Comparison of ENCODE assay signal across 13 cellular contexts in the genomic region with DNA sequence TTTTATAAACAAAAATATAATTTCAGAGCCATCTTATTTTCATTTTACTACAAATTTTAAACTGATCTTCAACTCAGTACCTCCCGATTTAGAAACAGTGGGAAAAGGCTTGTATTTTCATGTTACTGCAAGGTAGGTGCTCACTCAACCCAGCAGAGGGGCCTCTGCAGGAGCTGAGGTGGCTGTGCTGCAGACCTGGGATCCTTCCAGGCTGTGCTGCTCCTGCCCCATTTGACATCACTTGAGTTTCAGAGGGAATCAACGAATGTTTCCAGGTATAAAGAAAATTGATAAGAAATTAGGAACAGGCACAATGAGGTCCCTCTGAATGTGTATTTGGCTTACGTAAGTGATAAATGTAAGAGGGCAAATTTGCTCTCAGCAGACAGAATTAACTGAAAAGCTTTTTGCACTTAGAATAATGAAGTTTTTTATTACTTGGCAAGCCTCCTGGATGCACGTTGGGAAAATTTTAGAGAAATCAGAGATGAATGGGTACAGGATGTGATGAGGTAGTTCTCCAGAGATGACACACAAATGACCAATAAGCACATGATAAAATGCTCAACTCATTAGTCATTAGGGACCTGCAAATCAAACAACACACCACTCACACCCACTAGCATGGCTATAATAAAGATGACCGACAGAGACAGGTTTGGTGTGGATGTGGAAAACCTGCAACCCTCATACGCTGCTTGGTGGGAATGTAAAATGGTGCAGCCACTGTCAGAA.
DNase-seq lines count a peak whose midpoint lies in the region; ATAC-seq and TF ChIP-seq lines count a peak whose summit lies in the region.
"Had no signal": no experiment of that assay in that cellular context is flagged by ENCODE, and none has a peak within 500 bp of the region (broad histone marks: within the 10 kb centered on the region; RNA-seq: fewer than 3 reads in every experiment).

No MANE protein-coding gene starts in this region.

- CTCF ChIA-PET in activated CD4-positive, alpha-beta T cell treated with anti-CD3 and anti-CD28 coated beads for 36 hours (lab: Charles Lee) = interaction anchor here (1.0 kb wide), 1 partner anchor 9 kb away, joined by 7 read pairs; no protein-coding TSS in a partner anchor

- POLR2A ChIA-PET in activated CD4-positive, alpha-beta T cell treated with anti-CD3 and anti-CD28 coated beads for 36 hours (lab: Charles Lee) = no interaction called here

- TF ChIP-seq CTCF in fibroblast of pulmonary artery (IDR thresholded peaks at IDR 0.05; ENCODE audit: low read length, missing control alignments) = no peak

- ATAC-seq in activated CD4-positive, alpha-beta T cell treated with anti-CD3 and anti-CD28 coated beads for 36 hours = peak; percentile 26
- ATAC-seq in SK-N-SH treated with all-trans-retinoic acid at 6 μM for 48 hours (peak; percentile 70), HG02642 (IDR thresholded peaks at IDR 0.05; ENCODE audit: poor library complexity, unreplicated experiment) (no peak), HG03039 (IDR thresholded peaks at IDR 0.05; ENCODE audit: unreplicated experiment) (no peak), GM19463 (IDR thresholded peaks at IDR 0.05; ENCODE audit: unreplicated experiment) (no peak)
- ATAC-seq: activated T-cell treated with anti-CD3 and anti-CD28 coated beads, Interleukin-2, amount 50 U/mL, for 4 hours; stimulated activated memory B cell treated with anti-CD40 and anti-IgM and Interleukin-4, amounts not matched to agents 10 μg/mL and 1 μg/mL and 100 μg/mL, for 72 hours had no signal

- no peaks in the 10 kb centered on the region for H3K9me3 Mint-ChIP-seq in activated CD4-positive, alpha-beta T cell treated with anti-CD3 and anti-CD28 coated beads for 36 hours (ENCODE audit: low read depth)
- H3K9me3 Mint-ChIP-seq: activated T-cell treated with anti-CD3 and anti-CD28 coated beads, Interleukin-2, amount 50 U/mL, for 4 hours; stimulated activated memory B cell treated with anti-CD40 and anti-IgM and Interleukin-4, amounts not matched to agents 10 μg/mL and 1 μg/mL and 100 μg/mL, for 72 hours had no signal

- H3K4me3 Mint-ChIP-seq in activated CD4-positive, alpha-beta T cell treated with anti-CD3 and anti-CD28 coated beads for 36 hours = no peak overlapping the region
- H3K4me3 Mint-ChIP-seq: activated T-cell treated with anti-CD3 and anti-CD28 coated beads, Interleukin-2, amount 50 U/mL, for 4 hours; stimulated activated memory B cell treated with anti-CD40 and anti-IgM and Interleukin-4, amounts not matched to agents 10 μg/mL and 1 μg/mL and 100 μg/mL, for 72 hours had no signal

- DNase-seq in activated CD4-positive, alpha-beta T cell treated with anti-CD3 and anti-CD28 coated beads for 36 hours = no peak
- no peak for DNase-seq in activated CD4-positive, alpha-beta T cell treated with anti-CD3 and anti-CD28 coated beads for 1 hour
- DNase-seq in fibroblast of pulmonary artery (ENCODE audit: low read depth) = peak; percentile 82
- no peak for DNase-seq in NCI-H2029 (lab: John Stamatoyannopoulos, UW)
- DNase-seq: activated CD4-positive, CD25-positive, alpha-beta regulatory T cell; activated T-cell treated with anti-CD3 and anti-CD28 coated beads, Interleukin-2, amount 50 U/mL, for 4 hours; NCI-H2081 treated with DMSO at 0.1 percent for 48 hours; RPMI8226 had no signal

- intact Hi-C loops in activated CD4-positive, alpha-beta T cell treated with anti-CD3 and anti-CD28 coated beads for 36 hours (cut with DNase I, micrococcal nuclease) = no loop called here

- peaks cover 48% of the 10 kb centered on the region for H3K36me3 Mint-ChIP-seq in activated CD4-positive, alpha-beta T cell treated with anti-CD3 and anti-CD28 coated beads for 36 hours (ENCODE audit: low read depth)

- H3K4me1 Mint-ChIP-seq in activated CD4-positive, alpha-beta T cell treated with anti-CD3 and anti-CD28 coated beads for 36 hours = peaks cover 8% of the 10 kb centered on the region
- H3K4me1 Mint-ChIP-seq: stimulated activated memory B cell treated with anti-CD40 and anti-IgM and Interleukin-4, amounts not matched to agents 10 μg/mL and 1 μg/mL and 100 μg/mL, for 72 hours had no signal

- H3K27me3 Mint-ChIP-seq in activated CD4-positive, alpha-beta T cell treated with anti-CD3 and anti-CD28 coated beads for 36 hours = no peaks in the 10 kb centered on the region
- H3K27me3 Mint-ChIP-seq: stimulated activated memory B cell treated with anti-CD40 and anti-IgM and Interleukin-4, amounts not matched to agents 10 μg/mL and 1 μg/mL and 100 μg/mL, for 72 hours had no signal

- H3K4me3 ChIP-seq in fibroblast of pulmonary artery (replicated peaks; ENCODE audit: low read depth, low read length) = no peak overlapping the region

- no peak overlapping the region for H3K27ac Mint-ChIP-seq in activated CD4-positive, alpha-beta T cell treated with anti-CD3 and anti-CD28 coated beads for 36 hours
- H3K27ac Mint-ChIP-seq: stimulated activated memory B cell treated with anti-CD40 and anti-IgM and Interleukin-4, amounts not matched to agents 10 μg/mL and 1 μg/mL and 100 μg/mL, for 72 hours had no signal

TF ChIP-seq in SK-N-SH treated with all-trans-retinoic acid at 6 μM for 48 hours, 23 proteins besides CTCF, POLR2A, EP300 and RAD21:
- TF ChIP-seq, protein P1, sequence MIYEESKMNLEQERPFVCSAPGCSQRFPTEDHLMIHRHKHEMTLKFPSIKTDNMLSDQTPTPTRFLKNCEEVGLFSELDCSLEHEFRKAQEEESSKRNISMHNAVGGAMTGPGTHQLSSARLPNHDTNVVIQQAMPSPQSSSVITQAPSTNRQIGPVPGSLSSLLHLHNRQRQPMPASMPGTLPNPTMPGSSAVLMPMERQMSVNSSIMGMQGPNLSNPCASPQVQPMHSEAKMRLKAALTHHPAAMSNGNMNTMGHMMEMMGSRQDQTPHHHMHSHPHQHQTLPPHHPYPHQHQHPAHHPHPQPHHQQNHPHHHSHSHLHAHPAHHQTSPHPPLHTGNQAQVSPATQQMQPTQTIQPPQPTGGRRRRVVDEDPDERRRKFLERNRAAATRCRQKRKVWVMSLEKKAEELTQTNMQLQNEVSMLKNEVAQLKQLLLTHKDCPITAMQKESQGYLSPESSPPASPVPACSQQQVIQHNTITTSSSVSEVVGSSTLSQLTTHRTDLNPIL (CRISPR knock-in tag; IDR thresholded peaks at IDR 0.05; ENCODE audit: low read depth) = peak; percentile 30; the same call in 1 of the 2 replicates
- TF ChIP-seq ISL1 (CRISPR knock-in tag; IDR thresholded peaks at IDR 0.05) (peak; percentile 40; the same call in 1 of the 2 replicates), ARNTL (CRISPR knock-in tag; IDR thresholded peaks at IDR 0.05; ENCODE audit: borderline replicate concordance, low read depth) (no peak), RARB (CRISPR knock-in tag; IDR thresholded peaks at IDR 0.05) (no peak)
TF ChIP-seq in SK-N-SH treated with all-trans-retinoic acid at 6 μM for 48 hours: peak in this region for 2.

Comparison
In these comparisons a context has a peak if more than half of its experiments do, and no peak if none do; other contexts are left out.
1. ATAC-seq: peak in activated CD4-positive, alpha-beta T cell treated with anti-CD3 and anti-CD28 coated beads for 36 hours (single experiment) and SK-N-SH treated with all-trans-retinoic acid at 6 μM for 48 hours (single experiment); none in HG02642 (single experiment), HG03039 (single experiment) and GM19463 (single experiment).